Comparison of ENCODE assay signal across 15 cellular contexts in the genomic region with DNA sequence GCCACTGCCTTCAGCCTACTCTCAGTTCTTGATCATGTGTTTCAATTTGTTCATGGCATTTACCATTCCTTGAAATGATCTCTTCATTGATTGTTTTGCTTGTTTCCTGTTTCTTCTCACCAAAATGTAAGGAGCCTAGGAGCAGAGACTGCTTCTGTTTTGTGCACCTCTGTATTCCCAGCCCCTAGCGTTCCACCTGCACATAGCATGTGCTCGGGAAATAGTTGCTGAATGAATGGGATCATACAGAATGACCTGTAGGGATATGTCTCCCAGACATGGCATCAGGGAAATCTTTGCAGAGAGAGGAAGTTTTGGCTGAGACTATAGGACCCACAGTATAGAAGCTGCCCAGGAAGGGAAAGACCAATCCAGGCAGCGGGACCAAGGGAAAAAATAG. TPM values are rescaled to one million over a fixed set of nuclear protein-coding genes. Genes with fewer than 3 reads are reported as not detected.
DNase-seq lines count a peak whose midpoint lies in the region; ATAC-seq and TF ChIP-seq lines count a peak whose summit lies in the region.
"Had no signal": no experiment of that assay in that cellular context is flagged by ENCODE, and none has a peak within 500 bp of the region (broad histone marks: within the 10 kb centered on the region; RNA-seq: fewer than 3 reads in every experiment).

No MANE protein-coding gene starts in this region.

- intact Hi-C loops in activated CD8-positive, alpha-beta T cell treated with anti-CD3 and anti-CD28 coated beads for 36 hours (cut with micrococcal nuclease) = loop anchor here (5.0 kb wide), 1 partner anchor 52 kb away; no protein-coding TSS in a partner anchor

- ATAC-seq in GM21390 (IDR thresholded peaks at IDR 0.05; ENCODE audit: unreplicated experiment) (no peak), GM18498 (IDR thresholded peaks at IDR 0.05; ENCODE audit: unreplicated experiment) (no peak)
- no peak for ATAC-seq in activated CD8-positive, alpha-beta T cell treated with anti-CD3 and anti-CD28 coated beads for 36 hours
- ATAC-seq: activated T-helper 17 cell treated with anti-CD3 and anti-CD28 coated beads, Interleukin-2, amount 50 U/mL, for 72 hours had no signal

- POLR2A ChIA-PET in activated CD8-positive, alpha-beta T cell treated with anti-CD3 and anti-CD28 coated beads for 36 hours (lab: Charles Lee) = no interaction called here

- TF ChIP-seq CTCF in GM12873 (IDR thresholded peaks at IDR 0.05; ENCODE audit: insufficient read depth, low read depth, low read length, missing control alignments) = peak; percentile 21
- TF ChIP-seq CTCF in nephron (IDR thresholded peaks at IDR 0.05; ENCODE audit: unreplicated experiment in 3 of 3) = peak in 2 of 3 experiments; percentile 5 to 11
- no peak for TF ChIP-seq CTCF in activated CD8-positive, alpha-beta T cell treated with anti-CD3 and anti-CD28 coated beads for 36 hours (IDR thresholded peaks at IDR 0.05)

- H3K27ac Mint-ChIP-seq in nephron = peak overlapping the region in 1 of 3 experiments; percentile 53
- H3K27ac Mint-ChIP-seq in activated CD8-positive, alpha-beta T cell treated with anti-CD3 and anti-CD28 coated beads for 36 hours = no peak overlapping the region
- H3K27ac Mint-ChIP-seq: activated T-helper 17 cell treated with anti-CD3 and anti-CD28 coated beads, Interleukin-2, amount 50 U/mL, for 72 hours; CD4-positive, CD25-positive, alpha-beta regulatory T cell had no signal

- H3K4me1 Mint-ChIP-seq in nephron = peaks cover 14% of the 10 kb centered on the region
- H3K4me1 Mint-ChIP-seq in activated CD8-positive, alpha-beta T cell treated with anti-CD3 and anti-CD28 coated beads for 36 hours (ENCODE audit: low read depth) = peaks cover 4% of the 10 kb centered on the region
- H3K4me1 Mint-ChIP-seq: activated T-helper 17 cell treated with anti-CD3 and anti-CD28 coated beads, Interleukin-2, amount 50 U/mL, for 72 hours had no signal

- H3K36me3 Mint-ChIP-seq in nephron (ENCODE audit: low read depth) = no peaks in the 10 kb centered on the region
- H3K36me3 Mint-ChIP-seq in activated CD8-positive, alpha-beta T cell treated with anti-CD3 and anti-CD28 coated beads for 36 hours (ENCODE audit: low read depth) = no peaks in the 10 kb centered on the region

- H3K9me3 Mint-ChIP-seq in nephron = no peaks in the 10 kb centered on the region
- no peaks in the 10 kb centered on the region for H3K9me3 Mint-ChIP-seq in activated CD8-positive, alpha-beta T cell treated with anti-CD3 and anti-CD28 coated beads for 36 hours
- H3K9me3 Mint-ChIP-seq: activated T-helper 17 cell treated with anti-CD3 and anti-CD28 coated beads, Interleukin-2, amount 50 U/mL, for 72 hours had no signal

- peak; percentile 35 for DNase-seq in NCI-H69 (lab: John Stamatoyannopoulos, UW)
- peak; percentile 28 for DNase-seq in dermis blood vessel endothelial cell
- no peak for DNase-seq in SKM-1 treated with dmso at 0.1 percent for 144 hours (lab: John Stamatoyannopoulos, UW; ENCODE audit: unreplicated experiment)
- no peak for DNase-seq in activated CD8-positive, alpha-beta T cell treated with anti-CD3 and anti-CD28 coated beads for 36 hours
- DNase-seq: activated CD4-positive, alpha-beta T cell treated with anti-CD3 and anti-CD28 coated beads, Interleukin-2, amount 50 U/mL, for 4 hours; CD4-positive, CD25-positive, alpha-beta regulatory T cell; mammary epithelial cell; NCI-H2107; T-helper 9 cell; testis had no signal

- peaks cover 32% of the 10 kb centered on the region for H3K27me3 Mint-ChIP-seq in nephron (ENCODE audit: low read depth)
- H3K27me3 Mint-ChIP-seq in activated CD8-positive, alpha-beta T cell treated with anti-CD3 and anti-CD28 coated beads for 36 hours = peaks cover 41% of the 10 kb centered on the region

- CTCF ChIA-PET in activated CD8-positive, alpha-beta T cell treated with anti-CD3 and anti-CD28 coated beads for 36 hours (lab: Charles Lee) = interaction anchor here (1.0 to 7.2 kb wide), 3 partner anchors 25 to 52 kb away, joined by 3 to 60 read pairs (median 13); no protein-coding TSS in a partner anchor

- no peak overlapping the region for H3K4me3 Mint-ChIP-seq in nephron
- H3K4me3 Mint-ChIP-seq in activated CD8-positive, alpha-beta T cell treated with anti-CD3 and anti-CD28 coated beads for 36 hours = no peak overlapping the region
- H3K4me3 Mint-ChIP-seq: activated T-helper 17 cell treated with anti-CD3 and anti-CD28 coated beads, Interleukin-2, amount 50 U/mL, for 72 hours; CD4-positive, CD25-positive, alpha-beta regulatory T cell had no signal

RNA-seq across cellular contexts. Expression of a gene that starts 6.2 kb away (rescaled TPM):
- total RNA-seq in dermis blood vessel endothelial cell = 25.4 and 32.9 TPM in 2 replicates
- 1 to 10 TPM; 3.3 to 3.5 TPM for total RNA-seq in activated CD8-positive, alpha-beta T cell treated with anti-CD3 and anti-CD28 coated beads for 36 hours

RNA-seq across cellular contexts. Expression of a gene that starts 41.3 kb away (rescaled TPM):
- 44.2 and 55.7 TPM in 2 replicates for total RNA-seq in dermis blood vessel endothelial cell
- 10 to 100 TPM; 79.3 to 83.6 TPM for total RNA-seq in activated CD8-positive, alpha-beta T cell treated with anti-CD3 and anti-CD28 coated beads for 36 hours

RNA-seq across cellular contexts. Expression of a gene that starts 43.3 kb away (rescaled TPM):
- total RNA-seq in dermis blood vessel endothelial cell = 64.8 and 97.7 TPM in 2 replicates
- total RNA-seq in activated CD8-positive, alpha-beta T cell treated with anti-CD3 and anti-CD28 coated beads for 36 hours = 10 to 100 TPM; 56.3 to 60.2 TPM

Comparison
In these comparisons a context has a peak if more than half of its experiments do, and no peak if none do; other contexts are left out.
1. DNase-seq: peak in NCI-H69 (single experiment) and dermis blood vessel endothelial cell (single experiment); none in SKM-1 treated with dmso at 0.1 percent for 144 hours (single experiment) and activated CD8-positive, alpha-beta T cell treated with anti-CD3 and anti-CD28 coated beads for 36 hours (single experiment).